Comparison of ENCODE assay signal across 16 cellular contexts in genomic region chr1:153940756-153941155, GRCh38. TPM values are rescaled to one million over a fixed set of nuclear protein-coding genes. Genes with fewer than 3 reads are reported as not detected.
DNase-seq lines count a peak whose midpoint lies in the region; ATAC-seq lines count a peak whose summit lies in the region.
"Had no signal": no experiment of that assay in that cellular context is flagged by ENCODE, and none has a peak within 500 bp of the region (broad histone marks: within the 10 kb centered on the region; RNA-seq: fewer than 3 reads in every experiment).

No MANE protein-coding gene starts in this region.

- ATAC-seq in activated CD4-positive, alpha-beta T cell treated with anti-CD3 and anti-CD28 coated beads for 36 hours: no peak
- ATAC-seq in central memory CD8-positive, alpha-beta T cell (replicated peaks; ENCODE audit: extremely low read depth, poor library complexity, severe bottlenecking): no peak
- ATAC-seq: left lung had no signal

- peaks cover 75% of the 10 kb centered on the region for H3K36me3 Mint-ChIP-seq in activated CD4-positive, alpha-beta T cell treated with anti-CD3 and anti-CD28 coated beads, Interleukin-2, amount 10 ng/mL, durations not matched to agents 24 days and 14 days (ENCODE audit: low read depth)
- peaks cover 64% of the 10 kb centered on the region for H3K36me3 Mint-ChIP-seq in activated CD4-positive, alpha-beta T cell treated with anti-CD3 and anti-CD28 coated beads for 36 hours (ENCODE audit: low read depth)
- peaks cover 60% of the 10 kb centered on the region for H3K36me3 Mint-ChIP-seq in central memory CD8-positive, alpha-beta T cell (ENCODE audit: insufficient read depth)

- H3K9me3 Mint-ChIP-seq in activated CD4-positive, alpha-beta T cell treated with anti-CD3 and anti-CD28 coated beads, Interleukin-2, amount 10 ng/mL, durations not matched to agents 24 days and 14 days: no peaks in the 10 kb centered on the region
- H3K9me3 Mint-ChIP-seq in activated CD4-positive, alpha-beta T cell treated with anti-CD3 and anti-CD28 coated beads for 36 hours (ENCODE audit: low read depth): no peaks in the 10 kb centered on the region
- no peaks in the 10 kb centered on the region for H3K9me3 Mint-ChIP-seq in central memory CD8-positive, alpha-beta T cell

- H3K27me3 Mint-ChIP-seq in activated CD4-positive, alpha-beta T cell treated with anti-CD3 and anti-CD28 coated beads, Interleukin-2, amount 10 ng/mL, durations not matched to agents 24 days and 14 days: no peaks in the 10 kb centered on the region
- H3K27me3 Mint-ChIP-seq in activated CD4-positive, alpha-beta T cell treated with anti-CD3 and anti-CD28 coated beads for 36 hours: no peaks in the 10 kb centered on the region
- H3K27me3 Mint-ChIP-seq in central memory CD8-positive, alpha-beta T cell: no peaks in the 10 kb centered on the region

- H3K4me1 Mint-ChIP-seq in activated CD4-positive, alpha-beta T cell treated with anti-CD3 and anti-CD28 coated beads, Interleukin-2, amount 10 ng/mL, durations not matched to agents 24 days and 14 days: peaks cover 20% of the 10 kb centered on the region
- peaks cover 20% of the 10 kb centered on the region for H3K4me1 Mint-ChIP-seq in activated CD4-positive, alpha-beta T cell treated with anti-CD3 and anti-CD28 coated beads for 36 hours
- H3K4me1 Mint-ChIP-seq in central memory CD8-positive, alpha-beta T cell: peaks cover 51% of the 10 kb centered on the region

- intact Hi-C loops in activated CD4-positive, alpha-beta T cell treated with anti-CD3 and anti-CD28 coated beads, Interleukin-2, amount 10 ng/mL, durations not matched to agents 24 days and 14 days (cut with micrococcal nuclease): no loop called here
- intact Hi-C loops in activated CD4-positive, alpha-beta T cell treated with anti-CD3 and anti-CD28 coated beads for 36 hours (cut with DNase I, micrococcal nuclease): no loop called here
- intact Hi-C loops in posterior vena cava (cut with DNase I): loop anchor here in 1 of 2 donors (10.0 kb wide), 1 partner anchor 146 kb away; no protein-coding TSS in a partner anchor

- CTCF ChIA-PET in activated CD4-positive, alpha-beta T cell treated with anti-CD3 and anti-CD28 coated beads for 36 hours (lab: Charles Lee): interaction anchor here (0.5 to 0.7 kb wide), 4 partner anchors 75 to 1582 kb away, joined by 3 read pairs; no protein-coding TSS in a partner anchor

- DNase-seq in activated CD4-positive, alpha-beta T cell treated with anti-CD3 and anti-CD28 coated beads, Interleukin-2, amount 10 ng/mL, durations not matched to agents 24 days and 14 days: no peak
- DNase-seq in activated CD4-positive, alpha-beta T cell treated with anti-CD3 and anti-CD28 coated beads for 36 hours: no peak
- DNase-seq in central memory CD8-positive, alpha-beta T cell (ENCODE audit: low spot score in 2 of 2): no peak
- DNase-seq in posterior vena cava (ENCODE audit: low spot score) (peak; percentile 40), NCI-H82 (lab: John Stamatoyannopoulos, UW) (no peak), iPS-NIHi11 (ENCODE audit: low spot score) (no peak)
- DNase-seq: activated CD4-positive, CD25-positive, alpha-beta regulatory T cell; brain microvascular endothelial cell; KBM-7; midbrain; NCI-H1436 treated with DMSO at 0.1 percent for 48 hours; NCI-H524; RPMI8226; stimulated activated CD4-positive, alpha-beta T cell treated with anti-CD3 and anti-CD28 coated beads, Interleukin-4, amount 100 ng/mL, for 4 hours; uterus had no signal

- no peak overlapping the region for H3K4me3 Mint-ChIP-seq in activated CD4-positive, alpha-beta T cell treated with anti-CD3 and anti-CD28 coated beads, Interleukin-2, amount 10 ng/mL, durations not matched to agents 24 days and 14 days
- H3K4me3 Mint-ChIP-seq in activated CD4-positive, alpha-beta T cell treated with anti-CD3 and anti-CD28 coated beads for 36 hours: no peak overlapping the region
- no peak overlapping the region for H3K4me3 Mint-ChIP-seq in central memory CD8-positive, alpha-beta T cell

- POLR2A ChIA-PET in activated CD4-positive, alpha-beta T cell treated with anti-CD3 and anti-CD28 coated beads for 36 hours (lab: Charles Lee): interaction anchor here (0.6 to 1.3 kb wide), 2 partner anchors 17 to 149 kb away, joined by 3 to 5 read pairs; no protein-coding TSS in a partner anchor

- H3K27ac Mint-ChIP-seq in activated CD4-positive, alpha-beta T cell treated with anti-CD3 and anti-CD28 coated beads, Interleukin-2, amount 10 ng/mL, durations not matched to agents 24 days and 14 days: peak overlapping the region; percentile 12
- H3K27ac Mint-ChIP-seq in activated CD4-positive, alpha-beta T cell treated with anti-CD3 and anti-CD28 coated beads for 36 hours: no peak overlapping the region
- H3K27ac Mint-ChIP-seq in central memory CD8-positive, alpha-beta T cell (ENCODE audit: low read depth): peak overlapping the region; percentile 72

RNA-seq across cellular contexts. Expression of gene DENND4B, which starts 5.8 kb away (rescaled TPM):
- 128 and 130 TPM in 2 replicates for total RNA-seq in activated CD4-positive, alpha-beta T cell treated with anti-CD3 and anti-CD28 coated beads, Interleukin-2, amount 10 ng/mL, durations not matched to agents 24 days and 14 days
- 100 to 1,000 TPM; 100 to 110 TPM for total RNA-seq in activated CD4-positive, alpha-beta T cell treated with anti-CD3 and anti-CD28 coated beads for 36 hours
- total RNA-seq in posterior vena cava: 10 to 100 TPM; 41.7 to 47.5 TPM

RNA-seq across cellular contexts. Expression of gene CRTC2, which starts 17.7 kb away (rescaled TPM):
- total RNA-seq in activated CD4-positive, alpha-beta T cell treated with anti-CD3 and anti-CD28 coated beads, Interleukin-2, amount 10 ng/mL, durations not matched to agents 24 days and 14 days: 72.4 and 76.8 TPM in 2 replicates
- total RNA-seq in activated CD4-positive, alpha-beta T cell treated with anti-CD3 and anti-CD28 coated beads for 36 hours: 10 to 100 TPM; 60.6 to 80.4 TPM
- 10 to 100 TPM; 26.6 to 31.0 TPM for total RNA-seq in posterior vena cava

RNA-seq across cellular contexts. Expression of gene GATAD2B, which starts 18.0 kb away (rescaled TPM):
- 68.8 and 69.0 TPM in 2 replicates for total RNA-seq in activated CD4-positive, alpha-beta T cell treated with anti-CD3 and anti-CD28 coated beads, Interleukin-2, amount 10 ng/mL, durations not matched to agents 24 days and 14 days
- total RNA-seq in activated CD4-positive, alpha-beta T cell treated with anti-CD3 and anti-CD28 coated beads for 36 hours: 10 to 100 TPM; 57.0 to 63.9 TPM
- total RNA-seq in posterior vena cava: 10 to 100 TPM; 33.5 to 43.5 TPM

RNA-seq across cellular contexts. Expression of gene SLC39A1, which starts 22.6 kb away (rescaled TPM):
- 71.6 and 78.2 TPM in 2 replicates for total RNA-seq in activated CD4-positive, alpha-beta T cell treated with anti-CD3 and anti-CD28 coated beads, Interleukin-2, amount 10 ng/mL, durations not matched to agents 24 days and 14 days
- total RNA-seq in activated CD4-positive, alpha-beta T cell treated with anti-CD3 and anti-CD28 coated beads for 36 hours: 10 to 100 TPM; 64.4 to 65.5 TPM
- total RNA-seq in posterior vena cava: 10 to 100 TPM; 76.5 to 79.5 TPM

RNA-seq across cellular contexts. Expression of gene CREB3L4, which starts 26.9 kb away (rescaled TPM):
- 8.3 and 9.7 TPM in 2 replicates for total RNA-seq in activated CD4-positive, alpha-beta T cell treated with anti-CD3 and anti-CD28 coated beads, Interleukin-2, amount 10 ng/mL, durations not matched to agents 24 days and 14 days
- 1 to 10 TPM; 8.5 to 9.1 TPM for total RNA-seq in activated CD4-positive, alpha-beta T cell treated with anti-CD3 and anti-CD28 coated beads for 36 hours
- total RNA-seq in posterior vena cava: 1 to 10 TPM; 3.2 to 5.3 TPM
